ENCODE assay signal across 8 cellular contexts in genomic region chr1:2019162-2019542, GRCh38. TPM values are rescaled to one million over a fixed set of nuclear protein-coding genes. Genes with fewer than 3 reads are reported as not detected.
DNase-seq lines count a peak whose midpoint lies in the region; ATAC-seq, FAIRE-seq and TF ChIP-seq lines count a peak whose summit lies in the region.

TSS of gene GABRD (plus strand) at chr1:2019345. CDS start at chr1:2019424, 79 bp downstream.

- no peak within 1 kb of the TSS for H3K27ac ChIP-seq in CD4-positive, CD25-positive, alpha-beta regulatory T cell (ENCODE audit: insufficient read depth, low read length, poor library complexity, severe bottlenecking)
- H3K27ac ChIP-seq in HEK293 (ENCODE audit: extremely low read depth, low read depth, low read length) (no peak within 1 kb of the TSS), astrocyte (ENCODE audit: low read depth, low read length) (no peak within 1 kb of the TSS)

- H2AFZ ChIP-seq in astrocyte (ENCODE audit: low read depth, low read length): no peak within 1 kb of the TSS

- no peak for TF ChIP-seq POLR2A in GM18505 (IDR thresholded peaks at IDR 0.05; ENCODE audit: borderline replicate concordance, extremely low read depth, insufficient read depth, insufficient read length)

- no peak for TF ChIP-seq CTCF in HEK293 (tag by site-specific recombination; IDR thresholded peaks at IDR 0.05)
- TF ChIP-seq CTCF in astrocyte (IDR thresholded peaks at IDR 0.05; ENCODE audit: insufficient read depth, low read depth, low read length): no peak
- no peak for TF ChIP-seq CTCF in mesothelial cell of epicardium (IDR thresholded peaks at IDR 0.05; ENCODE audit: unreplicated experiment)

- peak within 1 kb of the TSS; percentile 24 to 86 (median 54) for H3K4me3 Mint-ChIP-seq in CD4-positive, CD25-positive, alpha-beta regulatory T cell
- H3K4me3 Mint-ChIP-seq in astrocyte (ENCODE audit: unreplicated experiment): peak within 1 kb of the TSS; percentile 74
- H3K4me3 Mint-ChIP-seq in mesothelial cell of epicardium: peak within 1 kb of the TSS; percentile 66

- no peaks in the 10 kb centered on the region for H3K9me3 ChIP-seq in CD4-positive, CD25-positive, alpha-beta regulatory T cell (ENCODE audit: control insufficient read depth in 2 of 2, low read length in 2 of 2)
- H3K9me3 ChIP-seq in HEK293 (ENCODE audit: control insufficient read depth, insufficient read depth, low read depth, low read length) (no peaks in the 10 kb centered on the region), astrocyte (ENCODE audit: insufficient read depth, low read depth, low read length) (no peaks in the 10 kb centered on the region)

- no peaks in the 10 kb centered on the region for H3K36me3 Mint-ChIP-seq in CD4-positive, CD25-positive, alpha-beta regulatory T cell
- H3K36me3 Mint-ChIP-seq in astrocyte (ENCODE audit: low read depth, unreplicated experiment) (no peaks in the 10 kb centered on the region), mesothelial cell of epicardium (no peaks in the 10 kb centered on the region)

- no peaks in the 10 kb centered on the region for H3K36me3 ChIP-seq in CD4-positive, CD25-positive, alpha-beta regulatory T cell (ENCODE audit: control insufficient read depth, insufficient read depth, low read length)
- no peaks in the 10 kb centered on the region for H3K36me3 ChIP-seq in HEK293 (ENCODE audit: control insufficient read depth in 2 of 2, insufficient read depth in 1 of 2, low read length in 2 of 2)
- no peaks in the 10 kb centered on the region for H3K36me3 ChIP-seq in astrocyte (ENCODE audit: insufficient read depth, low read length)

- FAIRE-seq in astrocyte (lab: Jason Lieb, UNC): no peak

- peaks cover 0 to 7% (median 0%) of the 10 kb centered on the region in 7 donors for H3K9me3 Mint-ChIP-seq in CD4-positive, CD25-positive, alpha-beta regulatory T cell
- H3K9me3 Mint-ChIP-seq in astrocyte (ENCODE audit: unreplicated experiment) (no peaks in the 10 kb centered on the region), mesothelial cell of epicardium (no peaks in the 10 kb centered on the region)

- no peaks in the 10 kb centered on the region for H3K79me2 ChIP-seq in astrocyte (ENCODE audit: insufficient read depth, low read length)

- H3K4me1 ChIP-seq in CD4-positive, CD25-positive, alpha-beta regulatory T cell (ENCODE audit: control insufficient read depth, insufficient read depth, low read length, poor library complexity, severe bottlenecking): peaks cover 6% of the 10 kb centered on the region
- H3K4me1 ChIP-seq in HEK293 (ENCODE audit: control insufficient read depth, insufficient read depth, low read length): no peaks in the 10 kb centered on the region
- no peaks in the 10 kb centered on the region for H3K4me1 ChIP-seq in astrocyte (ENCODE audit: insufficient read depth, low read length)

- H3K27me3 ChIP-seq in CD4-positive, CD25-positive, alpha-beta regulatory T cell (ENCODE audit: control insufficient read depth, insufficient read depth, low read length): peaks cover 4% of the 10 kb centered on the region
- H3K27me3 ChIP-seq in astrocyte (ENCODE audit: insufficient read depth, low read length): peaks cover 36% of the 10 kb centered on the region

- H3K4me2 ChIP-seq in astrocyte (ENCODE audit: low read length): peak within 1 kb of the TSS; percentile 50

- H3K27me3 Mint-ChIP-seq in CD4-positive, CD25-positive, alpha-beta regulatory T cell: peaks cover 52% of the 10 kb centered on the region
- H3K27me3 Mint-ChIP-seq in astrocyte (ENCODE audit: low read depth, unreplicated experiment) (peaks cover 57% of the 10 kb centered on the region), mesothelial cell of epicardium (ENCODE audit: low read depth) (peaks cover 94% of the 10 kb centered on the region)

- peak within 1 kb of the TSS in 1 of 3 donors; percentile 5 for H3K27ac Mint-ChIP-seq in CD4-positive, CD25-positive, alpha-beta regulatory T cell
- H3K27ac Mint-ChIP-seq in astrocyte (ENCODE audit: unreplicated experiment): peak within 1 kb of the TSS; percentile 18
- no peak within 1 kb of the TSS for H3K27ac Mint-ChIP-seq in mesothelial cell of epicardium

- peak in 1 of 2 donors; percentile 36 for ATAC-seq in CD4-positive, CD25-positive, alpha-beta regulatory T cell (ENCODE audit: low read depth in 2 of 2)
- no peak for ATAC-seq in HG03571 (IDR thresholded peaks at IDR 0.05; ENCODE audit: unreplicated experiment)
- no peak for ATAC-seq in GM18498 (IDR thresholded peaks at IDR 0.05; ENCODE audit: unreplicated experiment)
- ATAC-seq in GM18505 (IDR thresholded peaks at IDR 0.05; ENCODE audit: unreplicated experiment): no peak

- CTCF ChIA-PET in HEK293 (lab: Yijun Ruan, JAX): interaction anchor here (0.6 to 2.1 kb wide), 3 partner anchors 25 to 155 kb away, joined by 4 to 7 read pairs (median 5); no protein-coding TSS in a partner anchor

- H4K20me1 ChIP-seq in astrocyte (ENCODE audit: insufficient read depth, low read length): no peaks in the 10 kb centered on the region

- H3K4me1 Mint-ChIP-seq in CD4-positive, CD25-positive, alpha-beta regulatory T cell: peaks cover 0 to 23% (median 1%) of the 10 kb centered on the region in 4 donors
- H3K4me1 Mint-ChIP-seq in astrocyte (ENCODE audit: low read depth, unreplicated experiment) (peaks cover 1% of the 10 kb centered on the region), mesothelial cell of epicardium (peaks cover 3% of the 10 kb centered on the region)

- no peak within 1 kb of the TSS for H3K9ac ChIP-seq in astrocyte (ENCODE audit: low read length)

- POLR2A ChIA-PET in HEK293 (lab: Yijun Ruan, JAX): interaction anchor here (0.7 kb wide), 1 partner anchor 10 kb away, joined by 4 read pairs; no protein-coding TSS in a partner anchor

- no peak for DNase-seq in CD4-positive, CD25-positive, alpha-beta regulatory T cell
- no peak for DNase-seq in astrocyte (ENCODE audit: low read depth)
- no peak for DNase-seq in mesothelial cell of epicardium (ENCODE audit: low spot score in 2 of 2, unreplicated experiment in 2 of 2)
- DNase-seq in GM19238 (ENCODE audit: insufficient read length, low spot score): no peak

- no peak within 1 kb of the TSS for H3K4me3 ChIP-seq in CD4-positive, CD25-positive, alpha-beta regulatory T cell (ENCODE audit: low read depth, low read length)
- H3K4me3 ChIP-seq in HEK293 (ENCODE audit: low read depth, low read length): peak within 1 kb of the TSS; percentile 22
- H3K4me3 ChIP-seq in astrocyte (ENCODE audit: insufficient read depth, low read depth, low read length): no peak within 1 kb of the TSS

TF ChIP-seq in HEK293, 187 proteins besides CTCF, POLR2A, EP300 and RAD21:
- TF ChIP-seq ZNF366 (tag by site-specific recombination; conservative IDR thresholded peaks at IDR 0.05): no peak
- no peak for TF ChIP-seq RBAK (tag by site-specific recombination; IDR thresholded peaks at IDR 0.05)
- TF ChIP-seq ZNF560 (tag by site-specific recombination; IDR thresholded peaks at IDR 0.05; ENCODE audit: borderline replicate concordance): no peak
- TF ChIP-seq ZFP37 (tag by site-specific recombination; IDR thresholded peaks at IDR 0.05): no peak
- TF ChIP-seq ZNF626 (tag by site-specific recombination; IDR thresholded peaks at IDR 0.05): no peak
- no peak for TF ChIP-seq ZSCAN23 (tag by site-specific recombination; IDR thresholded peaks at IDR 0.05)
- no peak for TF ChIP-seq ZNF24 (tag by site-specific recombination; IDR thresholded peaks at IDR 0.05)
- TF ChIP-seq ZNF16 (tag by site-specific recombination; IDR thresholded peaks at IDR 0.05; ENCODE audit: low read depth): no peak
- TF ChIP-seq KLF10 (tag by site-specific recombination; IDR thresholded peaks at IDR 0.05): no peak
- no peak for TF ChIP-seq ZNF2 (tag by site-specific recombination; IDR thresholded peaks at IDR 0.05)
- TF ChIP-seq ZNF488 (tag by site-specific recombination; IDR thresholded peaks at IDR 0.05): no peak
- no peak for TF ChIP-seq ZNF561 (tag by site-specific recombination; IDR thresholded peaks at IDR 0.05; ENCODE audit: borderline replicate concordance)
- TF ChIP-seq ZNF10 (tag by site-specific recombination; IDR thresholded peaks at IDR 0.05): no peak
- no peak for TF ChIP-seq ZBTB17 (tag by site-specific recombination; IDR thresholded peaks at IDR 0.05)
- no peak for TF ChIP-seq BCL6B (tag by site-specific recombination; IDR thresholded peaks at IDR 0.05)
- TF ChIP-seq ZNF18 (tag by site-specific recombination; IDR thresholded peaks at IDR 0.05): no peak
- TF ChIP-seq KLF1 (tag by site-specific recombination; IDR thresholded peaks at IDR 0.05): no peak

RNA-seq across cellular contexts. Expression of gene GABRD, which starts in this region (rescaled TPM):
- 0.22 TPM for total RNA-seq in CD4-positive, CD25-positive, alpha-beta regulatory T cell
- not detected for polyA plus RNA-seq in CD4-positive, CD25-positive, alpha-beta regulatory T cell
- total RNA-seq in astrocyte: not detected in 2 replicates
- total RNA-seq in mesothelial cell of epicardium: 0.09 to 0.16 TPM (median 0.14 TPM) in 3 replicates
